In the genomic region with DNA sequence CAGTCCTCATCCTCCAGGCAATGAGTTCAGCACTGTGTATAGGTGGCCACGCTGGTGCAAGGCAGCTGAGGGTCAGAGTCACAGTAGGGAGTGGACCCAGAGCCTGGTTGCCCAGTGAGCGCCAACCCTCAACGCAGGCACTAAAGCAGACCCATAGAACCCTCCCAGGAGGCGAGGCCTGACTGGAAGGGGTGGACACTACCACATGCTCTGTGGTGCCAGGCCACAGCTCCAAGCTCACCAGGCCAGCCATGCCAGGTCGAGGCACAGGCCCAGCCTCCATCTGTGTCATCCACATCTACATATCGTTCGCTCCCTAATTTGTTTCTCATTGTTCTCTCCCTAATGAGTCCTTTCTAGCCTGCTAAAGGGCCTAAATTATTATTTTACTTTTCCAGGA, we compare ENCODE assay signal across 36 cellular contexts.
"Had no signal": no experiment of that assay in that cellular context is flagged by ENCODE, and none has a peak within 500 bp of the region (broad histone marks: within the 10 kb centered on the region; RNA-seq: fewer than 3 reads in every experiment).

No MANE protein-coding gene starts in this region.

- H3K9me3 ChIP-seq: adrenal gland, body of pancreas, breast epithelium had no signal

- H3K4me3 ChIP-seq: adrenal gland, body of pancreas, breast epithelium had no signal

- DNase-seq: activated B cell treated with CpG ODN at 0.5 μM for 24 hours; activated CD4-positive, alpha-beta memory T cell treated with anti-CD3 and anti-CD28 coated beads for 36 hours; activated CD4-positive, alpha-beta T cell treated with anti-CD3 and anti-CD28 coated beads for 4 hours; activated CD4-positive, alpha-beta T cell treated with anti-CD3 and anti-CD28 coated beads, Interleukin-2, amount 10 ng/mL, durations not matched to agents 24 days and 14 days; activated CD4-positive, alpha-beta T cell treated with anti-CD3 and anti-CD28 coated beads, Interleukin-2, amount 50 U/mL, for 1 hour; activated CD4-positive, alpha-beta T cell treated with anti-CD3 and anti-CD28 coated beads, Interleukin-2, amount 50 U/mL, for 4 hours; activated CD4-positive, CD25-positive, alpha-beta regulatory T cell treated with anti-CD3 and anti-CD28 coated beads, Interleukin-2, amount 50 U/mL, for 72 hours; activated CD8-positive, alpha-beta memory T cell treated with anti-CD3 and anti-CD28 coated beads, Interleukin-2, amount 50 U/mL, for 4 hours; activated CD8-positive, alpha-beta T cell treated with anti-CD3 and anti-CD28 coated beads for 36 hours; activated effector memory CD4-positive, alpha-beta T cell treated with anti-CD3 and anti-CD28 coated beads, Interleukin-2, amount 50 U/mL, for 16 hours; activated gamma-delta T cell treated with Interleukin-2 at 50 U/mL for 16 hours; activated naive CD4-positive, alpha-beta T cell; activated naive CD4-positive, alpha-beta T cell treated with anti-CD3 and anti-CD28 coated beads for 36 hours; activated naive CD4-positive, alpha-beta T cell treated with anti-CD3 and anti-CD28 coated beads, Interleukin-2, amount 50 U/mL, for 16 hours; activated naive CD8-positive, alpha-beta T cell treated with anti-CD3 and anti-CD28 coated beads for 36 hours; activated T-cell treated with anti-CD3 and anti-CD28 coated beads for 4 hours; activated T-cell treated with anti-CD3 and anti-CD28 coated beads, Interleukin-2, amount 50 U/mL, for 1 hour; activated T-cell treated with anti-CD3 and anti-CD28 coated beads, Interleukin-2, amount 50 U/mL, for 4 hours; activated T-cell treated with anti-CD3 and anti-CD28 coated beads, Interleukin-2, amount 50 U/mL, for 72 hours; adrenal gland; amniotic stem cell; aorta; body of pancreas; brain microvascular endothelial cell; central memory CD4-positive, alpha-beta T cell; T-cell; T-helper 2 cell; T-helper 9 cell had no signal

- H3K4me3 Mint-ChIP-seq: activated B cell treated with CpG ODN at 0.5 μM for 24 hours; activated CD4-positive, alpha-beta memory T cell treated with anti-CD3 and anti-CD28 coated beads for 36 hours; activated CD4-positive, alpha-beta T cell treated with anti-CD3 and anti-CD28 coated beads, Interleukin-2, amount 10 ng/mL, durations not matched to agents 24 days and 14 days; activated CD8-positive, alpha-beta T cell treated with anti-CD3 and anti-CD28 coated beads for 36 hours; activated naive CD4-positive, alpha-beta T cell treated with anti-CD3 and anti-CD28 coated beads for 36 hours; activated naive CD8-positive, alpha-beta T cell treated with anti-CD3 and anti-CD28 coated beads for 36 hours; activated T-cell treated with anti-CD3 and anti-CD28 coated beads, Interleukin-2, amount 50 U/mL, for 4 hours; activated T-cell treated with anti-CD3 and anti-CD28 coated beads, Interleukin-2, amount 50 U/mL, for 72 hours; activated T-helper 1 cell treated with anti-CD3 and anti-CD28 coated beads, Interleukin-12 subunit alpha, Interleukin-12 subunit beta, Interleukin-2, Interleukin-4 antibody, amounts not matched to agents 30 ng/mL and 10 ng/mL and 1 ng/mL, durations not matched to agents 14 hours and 24 hours and 36 hours; activated T-helper 17 cell treated with anti-CD3 and anti-CD28 coated beads, Interleukin-2, amount 50 U/mL, for 72 hours; T-cell; T-helper 2 cell treated with Interferon-gamma antibody and Interleukin-4, amounts not matched to agents 5 μg/mL and 100 μg/mL, for 36 hours had no signal

- FAIRE-seq: astrocyte, TTC549 had no signal

- H3K27me3 ChIP-seq: adrenal gland, body of pancreas had no signal

- ATAC-seq: activated CD8-positive, alpha-beta T cell treated with anti-CD3 and anti-CD28 coated beads for 36 hours; activated naive CD4-positive, alpha-beta T cell treated with anti-CD3 and anti-CD28 coated beads, Interleukin-2, amount 50 U/mL, for 72 hours; activated T-cell treated with anti-CD3 and anti-CD28 coated beads, Interleukin-2, amount 50 U/mL, for 4 hours; activated T-cell treated with anti-CD3 and anti-CD28 coated beads, Interleukin-2, amount 50 U/mL, for 72 hours; activated T-helper 17 cell treated with anti-CD3 and anti-CD28 coated beads, Interleukin-2, amount 50 U/mL, for 72 hours; body of pancreas; T-cell had no signal

- H3K4me1 ChIP-seq: body of pancreas, breast epithelium had no signal

- H3K27ac Mint-ChIP-seq: activated B cell treated with CpG ODN at 0.5 μM for 24 hours; activated CD4-positive, alpha-beta memory T cell treated with anti-CD3 and anti-CD28 coated beads for 36 hours; activated CD4-positive, alpha-beta T cell treated with anti-CD3 and anti-CD28 coated beads, Interleukin-2, amount 10 ng/mL, durations not matched to agents 24 days and 14 days; activated CD8-positive, alpha-beta T cell treated with anti-CD3 and anti-CD28 coated beads for 36 hours; activated naive CD4-positive, alpha-beta T cell treated with anti-CD3 and anti-CD28 coated beads for 36 hours; activated naive CD4-positive, alpha-beta T cell treated with anti-CD3 and anti-CD28 coated beads, Interleukin-2, amount 50 U/mL, for 72 hours; activated naive CD8-positive, alpha-beta T cell treated with anti-CD3 and anti-CD28 coated beads for 36 hours; activated T-cell treated with anti-CD3 and anti-CD28 coated beads, Interleukin-2, amount 50 U/mL, for 72 hours; activated T-helper 1 cell treated with anti-CD3 and anti-CD28 coated beads, Interleukin-12 subunit alpha, Interleukin-12 subunit beta, Interleukin-2, Interleukin-4 antibody, amounts not matched to agents 30 ng/mL and 10 ng/mL and 1 ng/mL, durations not matched to agents 14 hours and 24 hours and 36 hours; activated T-helper 17 cell treated with anti-CD3 and anti-CD28 coated beads, Interleukin-2, amount 50 U/mL, for 72 hours; T-cell; T-helper 2 cell treated with Interferon-gamma antibody and Interleukin-4, amounts not matched to agents 5 μg/mL and 100 μg/mL, for 36 hours had no signal

- H3K36me3 ChIP-seq: adrenal gland, brain microvascular endothelial cell, breast epithelium had no signal

- H3K36me3 Mint-ChIP-seq: activated CD4-positive, alpha-beta memory T cell treated with anti-CD3 and anti-CD28 coated beads for 36 hours; activated naive CD4-positive, alpha-beta T cell treated with anti-CD3 and anti-CD28 coated beads, Interleukin-2, amount 50 U/mL, for 72 hours; activated naive CD8-positive, alpha-beta T cell treated with anti-CD3 and anti-CD28 coated beads for 36 hours; T-cell had no signal

- H3K27ac ChIP-seq: adrenal gland, body of pancreas, brain microvascular endothelial cell, breast epithelium, VCaP had no signal

- H3K4me1 Mint-ChIP-seq: activated B cell treated with CpG ODN at 0.5 μM for 24 hours; activated naive CD8-positive, alpha-beta T cell treated with anti-CD3 and anti-CD28 coated beads for 36 hours; activated T-helper 17 cell treated with anti-CD3 and anti-CD28 coated beads, Interleukin-2, amount 50 U/mL, for 72 hours had no signal
